Comparison of ENCODE assay signal across 11 cellular contexts in the genomic region with DNA sequence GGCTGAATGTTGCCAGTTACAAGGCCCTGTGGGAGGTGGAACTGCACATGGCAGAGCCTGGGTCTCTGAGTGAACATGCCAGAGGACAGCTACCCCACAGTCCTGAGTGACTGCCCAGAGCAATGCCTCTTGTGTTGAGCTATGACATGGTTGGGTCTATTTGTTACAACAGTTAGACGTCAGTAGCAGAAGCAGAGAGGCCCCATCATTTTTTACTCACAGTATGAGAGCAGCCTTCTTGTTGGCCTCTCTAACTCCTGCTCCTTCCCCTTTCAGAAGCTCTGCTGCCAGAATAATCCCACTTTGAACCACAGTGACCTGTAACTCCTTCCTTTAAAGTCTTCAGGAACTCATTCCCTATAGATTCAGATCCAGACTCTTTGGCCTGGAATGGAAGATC. TPM values are rescaled to one million over a fixed set of nuclear protein-coding genes. Genes with fewer than 3 reads are reported as not detected.
DNase-seq lines count a peak whose midpoint lies in the region; ATAC-seq and TF ChIP-seq lines count a peak whose summit lies in the region.
"Had no signal": no experiment of that assay in that cellular context is flagged by ENCODE, and none has a peak within 500 bp of the region (broad histone marks: within the 10 kb centered on the region; RNA-seq: fewer than 3 reads in every experiment).

No MANE protein-coding gene starts in this region.

- H3K4me3 Mint-ChIP-seq in natural killer cell treated with Interleukin-12 subunit alpha and Interleukin-12 subunit beta and Interleukin-15 and Interleukin-18, amount 100 ng/mL, for 72 hours = no peak overlapping the region
- H3K4me3 Mint-ChIP-seq in natural killer cell (no peak overlapping the region), chondrocyte (ENCODE audit: unreplicated experiment) (no peak overlapping the region)

- H3K36me3 ChIP-seq in sigmoid colon = no peaks in the 10 kb centered on the region
- H3K36me3 ChIP-seq: upper lobe of left lung had no signal

- H3K27ac ChIP-seq in RWPE1 (peak overlapping the region; percentile 60), sigmoid colon (no peak overlapping the region)

- intact Hi-C loops in natural killer cell (cut with micrococcal nuclease) (no loop called here), sigmoid colon (cut with DNase I) (no loop called here)

- peak in 1 of 2 donors; percentile 42 for ATAC-seq in natural killer cell treated with Interleukin-12 subunit alpha and Interleukin-12 subunit beta and Interleukin-15 and Interleukin-18, amount 100 ng/mL, for 72 hours
- ATAC-seq in natural killer cell (no peak), GM19351 (IDR thresholded peaks at IDR 0.05; ENCODE audit: unreplicated experiment) (no peak), GM19395 (IDR thresholded peaks at IDR 0.05; ENCODE audit: unreplicated experiment) (no peak)
- ATAC-seq in activated CD4-positive, CD25-positive, alpha-beta regulatory T cell treated with anti-CD3 and anti-CD28 coated beads, Interleukin-2, amount 50 U/mL, for 24 hours = no peak

- TF ChIP-seq CTCF in natural killer cell (IDR thresholded peaks at IDR 0.05) (no peak), RWPE1 (conservative IDR thresholded peaks at IDR 0.05; ENCODE audit: low read depth) (no peak), chondrocyte (IDR thresholded peaks at IDR 0.05) (no peak), sigmoid colon (IDR thresholded peaks at IDR 0.05) (no peak)

- TF ChIP-seq EP300 in sigmoid colon (IDR thresholded peaks at IDR 0.05) = no peak

- TF ChIP-seq POLR2A in sigmoid colon (IDR thresholded peaks at IDR 0.05) = no peak

- no peaks in the 10 kb centered on the region for H3K4me1 ChIP-seq in sigmoid colon
- H3K4me1 ChIP-seq: upper lobe of left lung had no signal

- CTCF ChIA-PET in RWPE1 (lab: Yijun Ruan, JAX) = interaction anchor here (1.1 kb wide), 1 partner anchor 11 kb away, joined by 3 read pairs; no protein-coding TSS in a partner anchor

- peaks cover 4% of the 10 kb centered on the region for H3K9me3 Mint-ChIP-seq in natural killer cell treated with Interleukin-12 subunit alpha and Interleukin-12 subunit beta and Interleukin-15 and Interleukin-18, amount 100 ng/mL, for 72 hours
- H3K9me3 Mint-ChIP-seq in natural killer cell (peaks cover 4 to 9% of the 10 kb centered on the region in 2 donors), chondrocyte (ENCODE audit: low read depth) (peaks cover 5% of the 10 kb centered on the region)

- H3K27me3 ChIP-seq in sigmoid colon = no peaks in the 10 kb centered on the region
- H3K27me3 ChIP-seq: upper lobe of left lung had no signal

- H3K27ac Mint-ChIP-seq in natural killer cell treated with Interleukin-12 subunit alpha and Interleukin-12 subunit beta and Interleukin-15 and Interleukin-18, amount 100 ng/mL, for 72 hours = peak overlapping the region; percentile 0 to 36
- H3K27ac Mint-ChIP-seq in natural killer cell (no peak overlapping the region), chondrocyte (ENCODE audit: unreplicated experiment) (peak overlapping the region; percentile 65)

- peaks cover 19 to 25% of the 10 kb centered on the region in 2 donors for H3K27me3 Mint-ChIP-seq in natural killer cell treated with Interleukin-12 subunit alpha and Interleukin-12 subunit beta and Interleukin-15 and Interleukin-18, amount 100 ng/mL, for 72 hours
- peaks cover 15 to 27% of the 10 kb centered on the region in 2 donors for H3K27me3 Mint-ChIP-seq in natural killer cell (ENCODE audit: low read depth in 2 of 2)
- H3K27me3 Mint-ChIP-seq in chondrocyte (ENCODE audit: low read depth) = no peaks in the 10 kb centered on the region

- no peak overlapping the region for H3K4me3 ChIP-seq in sigmoid colon
- H3K4me3 ChIP-seq: upper lobe of left lung had no signal

- H3K36me3 Mint-ChIP-seq in natural killer cell treated with Interleukin-12 subunit alpha and Interleukin-12 subunit beta and Interleukin-15 and Interleukin-18, amount 100 ng/mL, for 72 hours = peaks cover 6% of the 10 kb centered on the region
- H3K36me3 Mint-ChIP-seq in natural killer cell (peaks cover 7% of the 10 kb centered on the region), chondrocyte (ENCODE audit: low read depth) (peaks cover 3% of the 10 kb centered on the region)

- no peak for DNase-seq in natural killer cell treated with Interleukin-12 subunit alpha and Interleukin-12 subunit beta and Interleukin-15 and Interleukin-18, amount 100 ng/mL, for 72 hours (ENCODE audit: low spot score)
- no peak for DNase-seq in natural killer cell
- no peak for DNase-seq in RWPE1 (ENCODE audit: low spot score)
- no peak for DNase-seq in chondrocyte (ENCODE audit: low spot score)
- DNase-seq in sigmoid colon = no peak
- DNase-seq: activated CD4-positive, alpha-beta T cell treated with anti-CD3 and anti-CD28 coated beads, Interleukin-2, amount 50 U/mL, for 4 hours; stimulated activated CD4-positive, alpha-beta T cell treated with anti-CD3 and anti-CD28 coated beads, Interleukin-2, amount 100 ng/mL, for 48 hours had no signal

- H3K4me1 Mint-ChIP-seq in natural killer cell treated with Interleukin-12 subunit alpha and Interleukin-12 subunit beta and Interleukin-15 and Interleukin-18, amount 100 ng/mL, for 72 hours (ENCODE audit: low read depth in 2 of 2) = peaks cover 0 to 12% of the 10 kb centered on the region in 2 donors
- H3K4me1 Mint-ChIP-seq in natural killer cell = no peaks in the 10 kb centered on the region
- peaks cover 16% of the 10 kb centered on the region for H3K4me1 Mint-ChIP-seq in chondrocyte (ENCODE audit: low read depth)

- POLR2A ChIA-PET in RWPE1 (lab: Yijun Ruan, JAX; ENCODE audit: low non-redundant PET) = no interaction called here

- WGBS in sigmoid colon, 2 donors = 87 to 95% methylated on average over 1 of the region's 1 CpG

- H3K9me3 ChIP-seq in sigmoid colon = peaks cover 0 to 5% (median 3%) of the 10 kb centered on the region in 4 donors

RNA-seq across cellular contexts. Expression of gene NRP1, which starts 30.8 kb away (rescaled TPM):
- total RNA-seq in natural killer cell treated with Interleukin-12 subunit alpha and Interleukin-12 subunit beta and Interleukin-15 and Interleukin-18, amount 100 ng/mL, for 72 hours = 1 to 10 TPM in 1 of 2 donors, under 1 TPM in 1; 0.33 to 1.5 TPM
- 1 to 10 TPM in 1 of 3 donors, under 1 TPM in 1, not detected in 1; 0.16 to 1.5 TPM for total RNA-seq in natural killer cell
- 111 to 126 TPM (median 122 TPM) in 3 replicates for total RNA-seq in chondrocyte
- 10 to 100 TPM; 44.1 to 52.4 (median 46.9) TPM for total RNA-seq in sigmoid colon
- polyA plus RNA-seq in sigmoid colon = 10 to 100 TPM in 2 of 3 donors, 1 to 10 TPM in 1; 3.6 to 24.0 (median 18.3) TPM

Comparison
In these comparisons a context has a peak if more than half of its experiments do, and no peak if none do; other contexts are left out.
1. H3K27ac Mint-ChIP-seq: peak in natural killer cell treated with Interleukin-12 subunit alpha and Interleukin-12 subunit beta and Interleukin-15 and Interleukin-18, amount 100 ng/mL, for 72 hours (2 of 2) and chondrocyte (single experiment); none in natural killer cell (0 of 2).
2. RNA of gene NRP1, which starts 30.8 kb away (total RNA-seq): 111 to 126 TPM in chondrocyte and 44.1 to 52.4 TPM in sigmoid colon; 0.33 to 1.5 TPM in natural killer cell treated with Interleukin-12 subunit alpha and Interleukin-12 subunit beta and Interleukin-15 and Interleukin-18, amount 100 ng/mL, for 72 hours and 0.16 to 1.5 TPM in natural killer cell; every median in the first group is over 10 times any median in the second.